In genomic region chr4:78426972-78427371, GRCh38 we compare ENCODE assay signal across 25 cellular contexts.
A peak's percentile ranks its signal among the peaks of the same experiment; 100 is the strongest.
DNase-seq lines count a peak whose midpoint lies in the region; ATAC-seq and TF ChIP-seq lines count a peak whose summit lies in the region.
"Had no signal": no experiment of that assay in that cellular context is flagged by ENCODE, and none has a peak within 500 bp of the region (broad histone marks: within the 10 kb centered on the region; RNA-seq: fewer than 3 reads in every experiment).

No MANE protein-coding gene starts in this region.

- no peak overlapping the region for H3K27ac Mint-ChIP-seq in CD4-positive, alpha-beta T cell
- H3K27ac Mint-ChIP-seq: activated CD4-positive, alpha-beta T cell treated with anti-CD3 and anti-CD28 coated beads, Interleukin-2, amount 10 ng/mL, durations not matched to agents 7 days and 5 days; activated naive CD4-positive, alpha-beta T cell treated with anti-CD3 and anti-CD28 coated beads for 36 hours; activated T-cell treated with anti-CD3 and anti-CD28 coated beads, Interleukin-2, amount 50 U/mL, for 72 hours; CD14-positive monocyte had no signal

- DNase-seq in body of pancreas: peak in 2 of 4 donors; percentile 16 to 22
- peak; percentile 92 for DNase-seq in renal cortical epithelial cell (ENCODE audit: low read depth)
- no peak for DNase-seq in activated T-cell treated with anti-CD3 and anti-CD28 coated beads, Interleukin-2, amount 50 U/mL, for 1 hour
- DNase-seq in lower lobe of right lung: no peak
- DNase-seq in CD4-positive, alpha-beta T cell: no peak
- DNase-seq: activated CD4-positive, alpha-beta T cell treated with anti-CD3 and anti-CD28 coated beads, Interleukin-2, amount 10 ng/mL, durations not matched to agents 7 days and 5 days; activated naive CD4-positive, alpha-beta T cell treated with anti-CD3 and anti-CD28 coated beads for 36 hours; activated T-cell treated with anti-CD3 and anti-CD28 coated beads, Interleukin-2, amount 50 U/mL, for 72 hours; brain microvascular endothelial cell; effector CD4-positive, alpha-beta T cell; NCI-H1092 treated with DMSO at 0.1 percent for 48 hours; NCI-H1930; NCI-H69; Peyer's patch; SIG-M5; stimulated activated naive CD4-positive, alpha-beta T cell treated with Interleukin-2 at 50 U/mL for 16 hours; SW 1271; testis had no signal

- ATAC-seq in GM18511 (IDR thresholded peaks at IDR 0.05; ENCODE audit: unreplicated experiment) (peak; percentile 65), HG03175 (IDR thresholded peaks at IDR 0.05; ENCODE audit: unreplicated experiment) (peak; percentile 57), body of pancreas (peak; percentile 70), GM21576 (IDR thresholded peaks at IDR 0.05; ENCODE audit: unreplicated experiment) (no peak), lower lobe of right lung (no peak)
- no peak for ATAC-seq in CD4-positive, alpha-beta T cell (ENCODE audit: poor library complexity)
- ATAC-seq: activated T-cell treated with anti-CD3 and anti-CD28 coated beads, Interleukin-2, amount 50 U/mL, for 72 hours; K562 had no signal

- H3K9me3 Mint-ChIP-seq in CD4-positive, alpha-beta T cell: no peaks in the 10 kb centered on the region
- H3K9me3 Mint-ChIP-seq: activated CD4-positive, alpha-beta T cell treated with anti-CD3 and anti-CD28 coated beads, Interleukin-2, amount 10 ng/mL, durations not matched to agents 7 days and 5 days; activated naive CD4-positive, alpha-beta T cell treated with anti-CD3 and anti-CD28 coated beads for 36 hours; activated T-cell treated with anti-CD3 and anti-CD28 coated beads, Interleukin-2, amount 50 U/mL, for 72 hours; neural crest cell had no signal

- H3K4me1 Mint-ChIP-seq in CD4-positive, alpha-beta T cell (ENCODE audit: low read depth): no peaks in the 10 kb centered on the region
- H3K4me1 Mint-ChIP-seq: activated CD4-positive, alpha-beta T cell treated with anti-CD3 and anti-CD28 coated beads, Interleukin-2, amount 10 ng/mL, durations not matched to agents 7 days and 5 days; CD14-positive monocyte; neural crest cell had no signal

- no peak overlapping the region for H3K4me3 Mint-ChIP-seq in CD4-positive, alpha-beta T cell
- H3K4me3 Mint-ChIP-seq: activated CD4-positive, alpha-beta T cell treated with anti-CD3 and anti-CD28 coated beads, Interleukin-2, amount 10 ng/mL, durations not matched to agents 7 days and 5 days; activated naive CD4-positive, alpha-beta T cell treated with anti-CD3 and anti-CD28 coated beads for 36 hours; activated T-cell treated with anti-CD3 and anti-CD28 coated beads, Interleukin-2, amount 50 U/mL, for 72 hours; CD14-positive monocyte; neural crest cell had no signal

- H3K27me3 Mint-ChIP-seq in CD4-positive, alpha-beta T cell: peaks cover 8% of the 10 kb centered on the region

- H3K9me3 ChIP-seq in body of pancreas (no peaks in the 10 kb centered on the region), lower lobe of right lung (no peaks in the 10 kb centered on the region)
- H3K9me3 ChIP-seq in CD4-positive, alpha-beta T cell (ENCODE audit: control insufficient read depth, low read length): no peaks in the 10 kb centered on the region
- H3K9me3 ChIP-seq: Peyer's patch, testis had no signal

- H3K27ac ChIP-seq in body of pancreas: no peak overlapping the region
- no peak overlapping the region for H3K27ac ChIP-seq in lower lobe of right lung
- no peak overlapping the region for H3K27ac ChIP-seq in CD4-positive, alpha-beta T cell (ENCODE audit: low read depth, low read length)
- H3K27ac ChIP-seq: brain microvascular endothelial cell, epithelial cell of prostate, Peyer's patch, testis had no signal

- CTCF ChIA-PET in CD4-positive, alpha-beta T cell (lab: Charles Lee): interaction anchor here (1.2 kb wide), 1 partner anchor 10 kb away, joined by 5 read pairs; no protein-coding TSS in a partner anchor

- H3K27me3 ChIP-seq in body of pancreas (no peaks in the 10 kb centered on the region), lower lobe of right lung (ENCODE audit: low read depth) (no peaks in the 10 kb centered on the region)
- peaks cover 3% of the 10 kb centered on the region for H3K27me3 ChIP-seq in CD4-positive, alpha-beta T cell (ENCODE audit: control insufficient read depth, insufficient read depth, low read length)
- H3K27me3 ChIP-seq: brain microvascular endothelial cell, Peyer's patch, testis had no signal

- H3K36me3 ChIP-seq in body of pancreas (replicated peaks in 1 of 2; ENCODE audit: insufficient read depth in 1 of 2, low read depth in 2 of 2) (no peaks in the 10 kb centered on the region), lower lobe of right lung (no peaks in the 10 kb centered on the region)
- H3K36me3 ChIP-seq: brain microvascular endothelial cell, Peyer's patch had no signal

- WGBS in body of pancreas, 2 donors: 45 to 61% methylated on average over 2 of the region's 2 CpGs

- intact Hi-C loops in body of pancreas (cut with DNase I): no loop called here
- intact Hi-C loops in lower lobe of right lung (cut with DNase I): no loop called here
- intact Hi-C loops in CD4-positive, alpha-beta T cell (cut with DNase I, micrococcal nuclease): no loop called here

- H3K4me1 ChIP-seq in body of pancreas (peaks cover 14% of the 10 kb centered on the region), lower lobe of right lung (no peaks in the 10 kb centered on the region)
- H3K4me1 ChIP-seq: Peyer's patch, testis had no signal

- peak in 1 of 7 experiments; percentile 7 for TF ChIP-seq CTCF in body of pancreas (IDR thresholded peaks at IDR 0.05)
- no peak for TF ChIP-seq CTCF in lower lobe of right lung (IDR thresholded peaks at IDR 0.05)
- TF ChIP-seq CTCF in CD4-positive, alpha-beta T cell (IDR thresholded peaks at IDR 0.05): no peak

- TF ChIP-seq POLR2A in body of pancreas (IDR thresholded peaks at IDR 0.05): no peak

- POLR2A ChIA-PET in CD4-positive, alpha-beta T cell (lab: Charles Lee): no interaction called here

- H3K4me3 ChIP-seq in body of pancreas (no peak overlapping the region), lower lobe of right lung (no peak overlapping the region)
- H3K4me3 ChIP-seq: K562, Peyer's patch, testis had no signal

- H3K36me3 Mint-ChIP-seq in CD4-positive, alpha-beta T cell (ENCODE audit: low read depth): no peaks in the 10 kb centered on the region
- H3K36me3 Mint-ChIP-seq: CD14-positive monocyte had no signal

Comparison
In these comparisons a context has a peak if more than half of its experiments do, and no peak if none do; other contexts are left out.
1. ATAC-seq: peak in GM18511 (single experiment), HG03175 (single experiment) and body of pancreas (single experiment); none in GM21576 (single experiment), lower lobe of right lung (0 of 2) and CD4-positive, alpha-beta T cell (single experiment).